In the genomic region with DNA sequence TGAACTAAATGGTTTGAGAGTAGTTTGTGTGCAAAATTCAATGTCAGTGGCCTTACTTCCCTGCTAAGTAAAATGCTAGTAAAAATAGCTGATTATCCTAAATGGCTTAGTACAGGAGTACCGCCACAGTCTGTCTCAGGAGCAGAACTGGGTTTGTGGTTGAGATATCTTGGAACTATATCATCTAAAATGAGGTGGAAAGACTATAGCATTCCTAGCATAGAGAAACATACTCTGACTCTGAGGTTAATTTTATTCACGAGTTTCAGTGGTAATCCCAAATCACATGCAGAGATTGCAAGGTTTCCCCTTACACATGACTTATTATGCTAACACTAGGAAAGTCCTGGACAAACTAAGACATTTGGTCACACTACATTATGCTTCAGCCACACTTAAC, we compare ENCODE assay signal across 18 cellular contexts.
DNase-seq lines count a peak whose midpoint lies in the region; ATAC-seq, FAIRE-seq and TF ChIP-seq lines count a peak whose summit lies in the region.
"Had no signal": no experiment of that assay in that cellular context is flagged by ENCODE, and none has a peak within 500 bp of the region (broad histone marks: within the 10 kb centered on the region; RNA-seq: fewer than 3 reads in every experiment).

No MANE protein-coding gene starts in this region.

- no peak for TF ChIP-seq POLR2A in A549 (IDR thresholded peaks at IDR 0.05; ENCODE audit: low read length)

- H3K4me1 Mint-ChIP-seq in activated T-helper 2 cell treated with anti-CD3 and anti-CD28 coated beads, Interferon-gamma antibody, Interleukin-2, Interleukin-4, amounts not matched to agents 10 μg/mL and 5 μg/mL and 100 μg/mL, durations not matched to agents 14 hours and 24 hours and 36 hours (ENCODE audit: low read depth): no peaks in the 10 kb centered on the region
- H3K4me1 Mint-ChIP-seq: B cell had no signal

- no peak for DNase-seq in A549 (ENCODE audit: low read depth in 1 of 2, low spot score in 1 of 2)
- peak; percentile 69 for DNase-seq in M059J (ENCODE audit: low read depth)
- DNase-seq in astrocyte of the hippocampus (ENCODE audit: low read depth, low spot score): peak; percentile 6
- peak; percentile 4 for DNase-seq in retina
- DNase-seq in activated T-helper 2 cell treated with anti-CD3 and anti-CD28 coated beads, Interferon-gamma antibody, Interleukin-2, Interleukin-4, amounts not matched to agents 10 μg/mL and 5 μg/mL and 100 μg/mL, durations not matched to agents 14 hours and 24 hours and 36 hours (ENCODE audit: low spot score): no peak
- DNase-seq in NCI-H1417 treated with DMSO at 0.1 percent for 48 hours (lab: John Stamatoyannopoulos, UW): no peak
- DNase-seq in T-helper 1 cell: no peak
- DNase-seq: Calu3; CD8-positive, alpha-beta T cell; DMS79 treated with DMSO at 0.1 percent for 48 hours; GF-D8; GM23248; HCEC 1CT had no signal

- POLR2A ChIA-PET in A549 (lab: Yijun Ruan, JAX): no interaction called here

- no peak overlapping the region for H3K4me2 ChIP-seq in A549
- H3K4me2 ChIP-seq: BLaER1 treated with 17β-estradiol and CSF1 and Interleukin-3, amounts not matched to agents 10 nM and 100 nM had no signal

- H3K9me3 ChIP-seq in A549: no peaks in the 10 kb centered on the region

- WGBS in A549 (ENCODE audit: missing lambda C conversion rate): 53% methylated on average over 2 of the region's 2 CpGs

- TF ChIP-seq CTCF in A549 (IDR thresholded peaks at IDR 0.05): no peak

- no peak for TF ChIP-seq RAD21 in A549 (conservative IDR thresholded peaks at IDR 0.05 in 1 of 2, IDR thresholded peaks at IDR 0.05 in 1 of 2)

- FAIRE-seq in A549 (lab: Jason Lieb, UNC): peak; percentile 91
- FAIRE-seq: H54 had no signal

- no peak overlapping the region for H3K27ac ChIP-seq in A549
- H3K27ac ChIP-seq: 22Rv1; BLaER1 treated with 17β-estradiol and CSF1 and Interleukin-3, amounts not matched to agents 10 nM and 100 nM; GM23248; HL-60 had no signal

- no peak for TF ChIP-seq EP300 in A549 (IDR thresholded peaks at IDR 0.05)

- no peak for ATAC-seq in A549
- ATAC-seq: CD8-positive, alpha-beta T cell had no signal

- no peaks in the 10 kb centered on the region for H3K9me3 Mint-ChIP-seq in activated T-helper 2 cell treated with anti-CD3 and anti-CD28 coated beads, Interferon-gamma antibody, Interleukin-2, Interleukin-4, amounts not matched to agents 10 μg/mL and 5 μg/mL and 100 μg/mL, durations not matched to agents 14 hours and 24 hours and 36 hours
- H3K9me3 Mint-ChIP-seq: CD8-positive, alpha-beta T cell had no signal

- H3K4me1 ChIP-seq in A549: no peaks in the 10 kb centered on the region
- H3K4me1 ChIP-seq: BLaER1 treated with 17β-estradiol and CSF1 and Interleukin-3, amounts not matched to agents 10 nM and 100 nM had no signal

- no peak overlapping the region for H3K4me3 ChIP-seq in A549
- H3K4me3 ChIP-seq: BLaER1 treated with 17β-estradiol and CSF1 and Interleukin-3, amounts not matched to agents 10 nM and 100 nM; GM23248 had no signal

- H3K27me3 Mint-ChIP-seq in activated T-helper 2 cell treated with anti-CD3 and anti-CD28 coated beads, Interferon-gamma antibody, Interleukin-2, Interleukin-4, amounts not matched to agents 10 μg/mL and 5 μg/mL and 100 μg/mL, durations not matched to agents 14 hours and 24 hours and 36 hours (ENCODE audit: low read depth): peaks cover 2% of the 10 kb centered on the region
- H3K27me3 Mint-ChIP-seq: B cell had no signal

- no peak overlapping the region for H3K4me3 Mint-ChIP-seq in activated T-helper 2 cell treated with anti-CD3 and anti-CD28 coated beads, Interferon-gamma antibody, Interleukin-2, Interleukin-4, amounts not matched to agents 10 μg/mL and 5 μg/mL and 100 μg/mL, durations not matched to agents 14 hours and 24 hours and 36 hours (ENCODE audit: low read depth)
- H3K4me3 Mint-ChIP-seq: B cell; CD8-positive, alpha-beta T cell had no signal

- no peak overlapping the region for H3K27ac Mint-ChIP-seq in activated T-helper 2 cell treated with anti-CD3 and anti-CD28 coated beads, Interferon-gamma antibody, Interleukin-2, Interleukin-4, amounts not matched to agents 10 μg/mL and 5 μg/mL and 100 μg/mL, durations not matched to agents 14 hours and 24 hours and 36 hours
- H3K27ac Mint-ChIP-seq: B cell; CD8-positive, alpha-beta T cell had no signal

- intact Hi-C loops in activated T-helper 2 cell treated with anti-CD3 and anti-CD28 coated beads, Interferon-gamma antibody, Interleukin-2, Interleukin-4, amounts not matched to agents 10 μg/mL and 5 μg/mL and 100 μg/mL, durations not matched to agents 14 hours and 24 hours and 36 hours (cut with micrococcal nuclease): no loop called here

- CTCF ChIA-PET in A549 (lab: Yijun Ruan, JAX): no interaction called here

- no peaks in the 10 kb centered on the region for H3K36me3 Mint-ChIP-seq in activated T-helper 2 cell treated with anti-CD3 and anti-CD28 coated beads, Interferon-gamma antibody, Interleukin-2, Interleukin-4, amounts not matched to agents 10 μg/mL and 5 μg/mL and 100 μg/mL, durations not matched to agents 14 hours and 24 hours and 36 hours (ENCODE audit: low read depth)
- H3K36me3 Mint-ChIP-seq: CD8-positive, alpha-beta T cell had no signal

TF ChIP-seq in A549, 52 proteins besides CTCF, POLR2A, EP300 and RAD21:
- TF ChIP-seq, protein P1, sequence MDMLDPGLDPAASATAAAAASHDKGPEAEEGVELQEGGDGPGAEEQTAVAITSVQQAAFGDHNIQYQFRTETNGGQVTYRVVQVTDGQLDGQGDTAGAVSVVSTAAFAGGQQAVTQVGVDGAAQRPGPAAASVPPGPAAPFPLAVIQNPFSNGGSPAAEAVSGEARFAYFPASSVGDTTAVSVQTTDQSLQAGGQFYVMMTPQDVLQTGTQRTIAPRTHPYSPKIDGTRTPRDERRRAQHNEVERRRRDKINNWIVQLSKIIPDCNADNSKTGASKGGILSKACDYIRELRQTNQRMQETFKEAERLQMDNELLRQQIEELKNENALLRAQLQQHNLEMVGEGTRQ (IDR thresholded peaks at IDR 0.05): no peak
- TF ChIP-seq ZSCAN20 (CRISPR knock-in tag; IDR thresholded peaks at IDR 0.05): no peak
- TF ChIP-seq RNF2 (IDR thresholded peaks at IDR 0.05; ENCODE audit: borderline replicate concordance, low read depth): no peak
- no peak for TF ChIP-seq ZNF302 (CRISPR knock-in tag; IDR thresholded peaks at IDR 0.05)
- TF ChIP-seq KDM1A (IDR thresholded peaks at IDR 0.05; ENCODE audit: low read depth): no peak
- TF ChIP-seq, protein P2, sequence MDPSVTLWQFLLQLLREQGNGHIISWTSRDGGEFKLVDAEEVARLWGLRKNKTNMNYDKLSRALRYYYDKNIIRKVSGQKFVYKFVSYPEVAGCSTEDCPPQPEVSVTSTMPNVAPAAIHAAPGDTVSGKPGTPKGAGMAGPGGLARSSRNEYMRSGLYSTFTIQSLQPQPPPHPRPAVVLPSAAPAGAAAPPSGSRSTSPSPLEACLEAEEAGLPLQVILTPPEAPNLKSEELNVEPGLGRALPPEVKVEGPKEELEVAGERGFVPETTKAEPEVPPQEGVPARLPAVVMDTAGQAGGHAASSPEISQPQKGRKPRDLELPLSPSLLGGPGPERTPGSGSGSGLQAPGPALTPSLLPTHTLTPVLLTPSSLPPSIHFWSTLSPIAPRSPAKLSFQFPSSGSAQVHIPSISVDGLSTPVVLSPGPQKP (IDR thresholded peaks at IDR 0.05; ENCODE audit: low read depth, low read length): no peak
- TF ChIP-seq, protein P3, sequence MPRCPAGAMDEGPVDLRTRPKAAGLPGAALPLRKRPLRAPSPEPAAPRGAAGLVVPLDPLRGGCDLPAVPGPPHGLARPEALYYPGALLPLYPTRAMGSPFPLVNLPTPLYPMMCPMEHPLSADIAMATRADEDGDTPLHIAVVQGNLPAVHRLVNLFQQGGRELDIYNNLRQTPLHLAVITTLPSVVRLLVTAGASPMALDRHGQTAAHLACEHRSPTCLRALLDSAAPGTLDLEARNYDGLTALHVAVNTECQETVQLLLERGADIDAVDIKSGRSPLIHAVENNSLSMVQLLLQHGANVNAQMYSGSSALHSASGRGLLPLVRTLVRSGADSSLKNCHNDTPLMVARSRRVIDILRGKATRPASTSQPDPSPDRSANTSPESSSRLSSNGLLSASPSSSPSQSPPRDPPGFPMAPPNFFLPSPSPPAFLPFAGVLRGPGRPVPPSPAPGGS (IDR thresholded peaks at IDR 0.05): no peak
- TF ChIP-seq MAZ (IDR thresholded peaks at IDR 0.05; ENCODE audit: borderline replicate concordance, low read depth, low read length): no peak

Comparison
In these comparisons a context has a peak if more than half of its experiments do, and no peak if none do; other contexts are left out.
1. DNase-seq: peak in M059J (single experiment), astrocyte of the hippocampus (single experiment) and retina (single experiment); none in A549 (0 of 2), activated T-helper 2 cell treated with anti-CD3 and anti-CD28 coated beads, Interferon-gamma antibody, Interleukin-2, Interleukin-4, amounts not matched to agents 10 μg/mL and 5 μg/mL and 100 μg/mL, durations not matched to agents 14 hours and 24 hours and 36 hours (single experiment), NCI-H1417 treated with DMSO at 0.1 percent for 48 hours (single experiment) and T-helper 1 cell (0 of 5).